8 cellular contexts compared by ENCODE assay signal in genomic region chr3:152197937-152198336, GRCh38.
DNase-seq lines count a peak whose midpoint lies in the region; ATAC-seq and TF ChIP-seq lines count a peak whose summit lies in the region.

No MANE protein-coding gene starts in this region.

- WGBS in psoas muscle, 3 donors, result 24 to 79% (median 34%) methylated on average over 3 of the region's 3 CpGs

- peaks cover 37% of the 10 kb centered on the region for H3K4me1 ChIP-seq in psoas muscle

- H3K4me1 Mint-ChIP-seq in activated CD8-positive, alpha-beta T cell treated with anti-CD3 and anti-CD28 coated beads for 36 hours (ENCODE audit: low read depth), result peaks cover 68% of the 10 kb centered on the region

- no peak for DNase-seq in activated CD8-positive, alpha-beta T cell treated with anti-CD3 and anti-CD28 coated beads for 36 hours
- DNase-seq in psoas muscle, result no peak
- no peak for DNase-seq in dermis blood vessel endothelial cell
- no peak for DNase-seq in HK-2 (ENCODE audit: unreplicated experiment)
- DNase-seq in GF-D8 (lab: John Stamatoyannopoulos, UW), result no peak
- DNase-seq in hepatic stellate cell (ENCODE audit: low spot score), result no peak

- H3K36me3 ChIP-seq in psoas muscle (ENCODE audit: insufficient read depth in 1 of 2, low read depth in 1 of 2), result no peaks in the 10 kb centered on the region

- peak overlapping the region; percentile 96 for H3K27ac Mint-ChIP-seq in activated CD8-positive, alpha-beta T cell treated with anti-CD3 and anti-CD28 coated beads for 36 hours

- peak overlapping the region; percentile 86 for H3K27ac ChIP-seq in psoas muscle

- ATAC-seq in GM18498 (IDR thresholded peaks at IDR 0.05; ENCODE audit: unreplicated experiment) (peak; percentile 37), HG02610 (IDR thresholded peaks at IDR 0.05; ENCODE audit: unreplicated experiment) (peak; percentile 23), psoas muscle (peak in 2 of 4 donors; percentile 27 to 44)
- peak; percentile 26 for ATAC-seq in activated CD8-positive, alpha-beta T cell treated with anti-CD3 and anti-CD28 coated beads for 36 hours

- CTCF ChIA-PET in activated CD8-positive, alpha-beta T cell treated with anti-CD3 and anti-CD28 coated beads for 36 hours (lab: Charles Lee), result interaction anchor here (1.1 to 2.8 kb wide), 6 partner anchors 9 to 248 kb away, joined by 3 to 9 read pairs (median 3); no protein-coding TSS in a partner anchor

- peak overlapping the region; percentile 62 for H3K4me3 ChIP-seq in psoas muscle

- H3K9me3 Mint-ChIP-seq in activated CD8-positive, alpha-beta T cell treated with anti-CD3 and anti-CD28 coated beads for 36 hours, result no peaks in the 10 kb centered on the region

- intact Hi-C loops in activated CD8-positive, alpha-beta T cell treated with anti-CD3 and anti-CD28 coated beads for 36 hours (cut with micrococcal nuclease), result loop anchor here (2.0 to 5.0 kb wide), 2 partner anchors 59 to 71 kb away; partner anchors contain the start of gene MBNL1
- intact Hi-C loops in psoas muscle (cut with DNase I), result loop anchor here (2.0 to 5.0 kb wide), 2 partner anchors 64 to 71 kb away; partner anchors contain the start of gene MBNL1 (in 1 of the 2)

- H3K4me3 Mint-ChIP-seq in activated CD8-positive, alpha-beta T cell treated with anti-CD3 and anti-CD28 coated beads for 36 hours, result peak overlapping the region; percentile 74

- POLR2A ChIA-PET in activated CD8-positive, alpha-beta T cell treated with anti-CD3 and anti-CD28 coated beads for 36 hours (lab: Charles Lee), result interaction anchor here (0.6 to 10.4 kb wide), 6 partner anchors 20 to 1572 kb away, joined by 3 to 89 read pairs (median 3); partner anchors contain the start of gene MBNL1

- H3K27me3 ChIP-seq in psoas muscle (ENCODE audit: insufficient read depth in 3 of 3, low read length in 2 of 3), result no peaks in the 10 kb centered on the region

- peaks cover 5% of the 10 kb centered on the region for H3K36me3 Mint-ChIP-seq in activated CD8-positive, alpha-beta T cell treated with anti-CD3 and anti-CD28 coated beads for 36 hours (ENCODE audit: low read depth)

- TF ChIP-seq CTCF in activated CD8-positive, alpha-beta T cell treated with anti-CD3 and anti-CD28 coated beads for 36 hours (IDR thresholded peaks at IDR 0.05), result no peak
- TF ChIP-seq CTCF in psoas muscle (IDR thresholded peaks at IDR 0.05), result no peak

- no peaks in the 10 kb centered on the region for H3K9me3 ChIP-seq in psoas muscle

- H3K27me3 Mint-ChIP-seq in activated CD8-positive, alpha-beta T cell treated with anti-CD3 and anti-CD28 coated beads for 36 hours, result no peaks in the 10 kb centered on the region
